In genomic region chr18:60413944-60414547, GRCh38 we compare ENCODE assay signal across 10 cellular contexts. TPM values are rescaled to one million over a fixed set of nuclear protein-coding genes. Genes with fewer than 3 reads are reported as not detected.
DNase-seq lines count a peak whose midpoint lies in the region; ATAC-seq and TF ChIP-seq lines count a peak whose summit lies in the region.
"Had no signal": no experiment of that assay in that cellular context is flagged by ENCODE, and none has a peak within 500 bp of the region (broad histone marks: within the 10 kb centered on the region; RNA-seq: fewer than 3 reads in every experiment).

No MANE protein-coding gene starts in this region.

- H3K9me3 ChIP-seq in cardiac muscle cell (ENCODE audit: low read depth) = no peaks in the 10 kb centered on the region

- no peak for ATAC-seq in Right ventricle myocardium inferior
- ATAC-seq in natural killer cell treated with Interleukin-12 subunit alpha and Interleukin-12 subunit beta and Interleukin-15 and Interleukin-18, amount 100 ng/mL, for 72 hours = no peak

- H3K4me1 Mint-ChIP-seq in endothelial cell (ENCODE audit: unreplicated experiment) = no peaks in the 10 kb centered on the region
- no peaks in the 10 kb centered on the region for H3K4me1 Mint-ChIP-seq in natural killer cell treated with Interleukin-12 subunit alpha and Interleukin-12 subunit beta and Interleukin-15 and Interleukin-18, amount 100 ng/mL, for 72 hours (ENCODE audit: low read depth in 2 of 2)

- no peaks in the 10 kb centered on the region for H3K27me3 ChIP-seq in cardiac muscle cell

- H3K27ac Mint-ChIP-seq in endothelial cell (ENCODE audit: unreplicated experiment) = no peak overlapping the region
- H3K27ac Mint-ChIP-seq in natural killer cell treated with Interleukin-12 subunit alpha and Interleukin-12 subunit beta and Interleukin-15 and Interleukin-18, amount 100 ng/mL, for 72 hours = no peak overlapping the region

- TF ChIP-seq CTCF in cardiac muscle cell (IDR thresholded peaks at IDR 0.05; ENCODE audit: low read depth, low read length) (peak; percentile 41), endothelial cell (IDR thresholded peaks at IDR 0.05; ENCODE audit: unreplicated experiment) (peak; percentile 42)

- no peaks in the 10 kb centered on the region for H3K36me3 Mint-ChIP-seq in endothelial cell (ENCODE audit: low read depth, unreplicated experiment)
- H3K36me3 Mint-ChIP-seq in natural killer cell treated with Interleukin-12 subunit alpha and Interleukin-12 subunit beta and Interleukin-15 and Interleukin-18, amount 100 ng/mL, for 72 hours = no peaks in the 10 kb centered on the region

- no peak overlapping the region for H3K4me3 ChIP-seq in cardiac muscle cell
- H3K4me3 ChIP-seq: skin epidermis had no signal

- no peaks in the 10 kb centered on the region for H3K27me3 Mint-ChIP-seq in endothelial cell (ENCODE audit: unreplicated experiment)
- no peaks in the 10 kb centered on the region for H3K27me3 Mint-ChIP-seq in natural killer cell treated with Interleukin-12 subunit alpha and Interleukin-12 subunit beta and Interleukin-15 and Interleukin-18, amount 100 ng/mL, for 72 hours

- no peak overlapping the region for H3K4me3 Mint-ChIP-seq in endothelial cell (ENCODE audit: unreplicated experiment)
- no peak overlapping the region for H3K4me3 Mint-ChIP-seq in natural killer cell treated with Interleukin-12 subunit alpha and Interleukin-12 subunit beta and Interleukin-15 and Interleukin-18, amount 100 ng/mL, for 72 hours

- intact Hi-C loops in Right ventricle myocardium inferior (cut with DNase I) = no loop called here

- no peaks in the 10 kb centered on the region for H3K9me3 Mint-ChIP-seq in endothelial cell (ENCODE audit: unreplicated experiment)
- H3K9me3 Mint-ChIP-seq in natural killer cell treated with Interleukin-12 subunit alpha and Interleukin-12 subunit beta and Interleukin-15 and Interleukin-18, amount 100 ng/mL, for 72 hours = no peaks in the 10 kb centered on the region

- H3K36me3 ChIP-seq in cardiac muscle cell = no peaks in the 10 kb centered on the region

- H3K27ac ChIP-seq in cardiac muscle cell = no peak overlapping the region
- H3K27ac ChIP-seq: skin epidermis had no signal

- H3K4me1 ChIP-seq in cardiac muscle cell (ENCODE audit: low read depth) = no peaks in the 10 kb centered on the region

- DNase-seq in cardiac muscle cell (ENCODE audit: low read depth in 1 of 2, low spot score in 1 of 2) = peak; percentile 12 to 15
- no peak for DNase-seq in Right ventricle myocardium inferior (ENCODE audit: missing footprints)
- peak; percentile 33 for DNase-seq in HT1080 (ENCODE audit: low read depth)
- DNase-seq in endothelial cell (ENCODE audit: low spot score) = peak; percentile 32
- no peak for DNase-seq in natural killer cell treated with Interleukin-12 subunit alpha and Interleukin-12 subunit beta and Interleukin-15 and Interleukin-18, amount 100 ng/mL, for 72 hours (ENCODE audit: low spot score)
- no peak for DNase-seq in stimulated activated CD4-positive, alpha-beta T cell treated with anti-CD3 and anti-CD28 coated beads, Interleukin-2, amount 100 ng/mL, for 48 hours
- DNase-seq in kidney glomerular epithelial cell (lab: John Stamatoyannopoulos, UW) = no peak
- no peak for DNase-seq in activated T-cell treated with anti-CD3 and anti-CD28 coated beads for 4 hours
- DNase-seq: caudate nucleus had no signal

RNA-seq across cellular contexts. Expression of gene MC4R, which starts 41.5 kb away (rescaled TPM):
- 0.21 and 0.54 TPM in 2 replicates for total RNA-seq in cardiac muscle cell
- polyA plus RNA-seq in cardiac muscle cell = 1.1 and 2.5 TPM in 2 replicates
- total RNA-seq in Right ventricle myocardium inferior = not detected
- not detected in 2 replicates for total RNA-seq in HT1080 (2014; rRNA removed; shearing (Covaris generic))
- polyA plus RNA-seq in HT1080 (2015; cell fraction: cytosol; rRNA removed) = not detected in 2 replicates
- not detected in 2 replicates for polyA plus RNA-seq in HT1080 (2015; cell fraction: nucleus; rRNA removed)
- not detected for total RNA-seq in endothelial cell (ENCODE audit: unreplicated experiment)
- not detected for total RNA-seq in natural killer cell treated with Interleukin-12 subunit alpha and Interleukin-12 subunit beta and Interleukin-15 and Interleukin-18, amount 100 ng/mL, for 72 hours

Comparison
In these comparisons a context has a peak if more than half of its experiments do, and no peak if none do; other contexts are left out.
1. DNase-seq: peak in cardiac muscle cell (2 of 2), HT1080 (single experiment) and endothelial cell (single experiment); none in Right ventricle myocardium inferior (single experiment), natural killer cell treated with Interleukin-12 subunit alpha and Interleukin-12 subunit beta and Interleukin-15 and Interleukin-18, amount 100 ng/mL, for 72 hours (single experiment), stimulated activated CD4-positive, alpha-beta T cell treated with anti-CD3 and anti-CD28 coated beads, Interleukin-2, amount 100 ng/mL, for 48 hours (0 of 2), kidney glomerular epithelial cell (single experiment) and activated T-cell treated with anti-CD3 and anti-CD28 coated beads for 4 hours (single experiment).